11 cellular contexts compared by ENCODE assay signal in genomic region chr11:96466607-96467006, GRCh38.
"Had no signal": no experiment of that assay in that cellular context is flagged by ENCODE, and none has a peak within 500 bp of the region (broad histone marks: within the 10 kb centered on the region; RNA-seq: fewer than 3 reads in every experiment).

No MANE protein-coding gene starts in this region.

- ATAC-seq: GM23338, HCT116 had no signal

- FAIRE-seq: H1, H54 had no signal

- H3K4me1 ChIP-seq: HAP-1 had no signal

- H3K4me2 ChIP-seq: GM23338 had no signal

- H3K27ac ChIP-seq: GM23248 had no signal

- H3K36me3 ChIP-seq: HAP-1 had no signal

- H3K4me3 ChIP-seq: GM23248, GM23338, HAP-1 had no signal

- H3K9ac ChIP-seq: GM23248 had no signal

- H2AFZ ChIP-seq: GM23248, GM23338 had no signal

- DNase-seq: GM23248, GOT3, H7, H9, HCEC 1CT, HFFc6 had no signal

- H3K9me3 ChIP-seq: HAP-1 had no signal
